In the genomic region with DNA sequence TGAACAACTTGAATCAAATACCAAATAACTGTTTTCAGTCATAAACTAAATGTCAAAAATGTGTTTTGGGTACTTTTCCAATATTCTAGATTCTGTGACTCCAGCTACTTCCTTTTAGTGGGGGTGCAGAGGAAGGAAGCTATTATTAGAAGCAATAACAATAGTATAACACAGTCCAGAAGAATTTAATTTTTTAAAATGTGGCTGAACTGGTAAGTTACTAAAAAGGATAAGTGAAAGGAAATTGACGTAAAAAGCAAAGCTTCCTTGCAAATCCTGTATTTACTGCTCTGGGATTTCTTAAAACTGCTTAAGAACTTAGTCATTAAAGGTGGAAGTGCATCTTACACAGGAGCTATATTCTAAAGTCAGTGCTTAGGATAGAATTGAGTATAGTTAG, we compare ENCODE assay signal across 15 cellular contexts.
"Had no signal": no experiment of that assay in that cellular context is flagged by ENCODE, and none has a peak within 500 bp of the region (broad histone marks: within the 10 kb centered on the region; RNA-seq: fewer than 3 reads in every experiment).

No MANE protein-coding gene starts in this region.

- H3K27me3 ChIP-seq: neutrophil, testis, transverse colon had no signal

- H3K9me3 ChIP-seq: mucosa of descending colon, neutrophil, testis, transverse colon had no signal

- H3K36me3 ChIP-seq: transverse colon had no signal

- H3K27ac ChIP-seq: neutrophil, testis, transverse colon had no signal

- H3K4me1 ChIP-seq: testis, transverse colon had no signal

- ATAC-seq: mucosa of descending colon; naive thymus-derived CD8-positive, alpha-beta T cell; sciatic nerve; stimulated activated naive B cell treated with anti-CD40 and anti-IgM and Interleukin-4, amounts not matched to agents 10 μg/mL and 1 μg/mL and 100 μg/mL, for 72 hours; stimulated activated naive CD8-positive, alpha-beta T cell treated with anti-CD3 and anti-CD28 coated beads, Interleukin-15, amount 100 ng/mL, for 72 hours had no signal

- H3K4me3 ChIP-seq: mucosa of descending colon, testis, transverse colon had no signal

- DNase-seq: cerebellar nuclear complex; erythroblast; islet precursor cell; mammary epithelial cell; mucosa of descending colon; naive thymus-derived CD8-positive, alpha-beta T cell; posterior cingulate gyrus; stimulated activated CD4-positive, alpha-beta T cell treated with anti-CD3 and anti-CD28 coated beads, Interleukin-2, amount 100 ng/mL, for 24 hours; stimulated activated CD4-positive, alpha-beta T cell treated with anti-CD3 and anti-CD28 coated beads, Interleukin-4, amount 100 ng/mL, for 4 hours; stimulated activated naive B cell treated with anti-CD40 and anti-IgM and Interleukin-4, amounts not matched to agents 10 μg/mL and 1 μg/mL and 100 μg/mL, for 72 hours; stimulated activated naive CD8-positive, alpha-beta T cell treated with anti-CD3 and anti-CD28 coated beads, Interleukin-15, amount 100 ng/mL, for 72 hours; testis; transverse colon had no signal
